1 cellular context compared by ENCODE assay signal in genomic region chr9:123091459-123091858, GRCh38.
TF ChIP-seq lines count a peak whose summit lies in the region.

No MANE protein-coding gene starts in this region.

TF ChIP-seq in GM12878, 131 proteins besides CTCF, POLR2A, EP300 and RAD21:
- TF ChIP-seq STAT3 (IDR thresholded peaks at IDR 0.05; ENCODE audit: low read depth, low read length): no peak
- no peak for TF ChIP-seq IKZF1 (conservative IDR thresholded peaks at IDR 0.05)
- no peak for TF ChIP-seq TBL1XR1 (IDR thresholded peaks at IDR 0.05; ENCODE audit: low read depth, low read length)
- TF ChIP-seq FOXK2 (IDR thresholded peaks at IDR 0.05): no peak
- TF ChIP-seq GABPA (IDR thresholded peaks at IDR 0.05; ENCODE audit: low read depth): no peak
- no peak for TF ChIP-seq ZNF384 (IDR thresholded peaks at IDR 0.05; ENCODE audit: borderline replicate concordance, low read depth, low read length)
